ENCODE assay signal across 9 cellular contexts in genomic region chr17:43728081-43728480, GRCh38. TPM values are rescaled to one million over a fixed set of nuclear protein-coding genes. Genes with fewer than 3 reads are reported as not detected.
"Had no signal": no experiment of that assay in that cellular context is flagged by ENCODE, and none has a peak within 500 bp of the region (broad histone marks: within the 10 kb centered on the region; RNA-seq: fewer than 3 reads in every experiment).

No MANE protein-coding gene starts in this region.

- H3K27ac ChIP-seq: HL-60, KMS-11 had no signal

- ATAC-seq: HepG2, K562 had no signal

- DNase-seq: IMR-90, KBM-7, KG1 had no signal

- H3K4me3 ChIP-seq: K562 had no signal

RNA-seq across cellular contexts. Expression of gene SOST, which starts 30.5 kb away (rescaled TPM):
- total RNA-seq: HepG2, HT-29, HT1080, IMR-90, K562 had no signal

RNA-seq across cellular contexts. Expression of gene CFAP97D1, which starts 52.2 kb away (rescaled TPM):
- total RNA-seq: K562 had no signal
